23 cellular contexts compared by ENCODE assay signal in the genomic region with DNA sequence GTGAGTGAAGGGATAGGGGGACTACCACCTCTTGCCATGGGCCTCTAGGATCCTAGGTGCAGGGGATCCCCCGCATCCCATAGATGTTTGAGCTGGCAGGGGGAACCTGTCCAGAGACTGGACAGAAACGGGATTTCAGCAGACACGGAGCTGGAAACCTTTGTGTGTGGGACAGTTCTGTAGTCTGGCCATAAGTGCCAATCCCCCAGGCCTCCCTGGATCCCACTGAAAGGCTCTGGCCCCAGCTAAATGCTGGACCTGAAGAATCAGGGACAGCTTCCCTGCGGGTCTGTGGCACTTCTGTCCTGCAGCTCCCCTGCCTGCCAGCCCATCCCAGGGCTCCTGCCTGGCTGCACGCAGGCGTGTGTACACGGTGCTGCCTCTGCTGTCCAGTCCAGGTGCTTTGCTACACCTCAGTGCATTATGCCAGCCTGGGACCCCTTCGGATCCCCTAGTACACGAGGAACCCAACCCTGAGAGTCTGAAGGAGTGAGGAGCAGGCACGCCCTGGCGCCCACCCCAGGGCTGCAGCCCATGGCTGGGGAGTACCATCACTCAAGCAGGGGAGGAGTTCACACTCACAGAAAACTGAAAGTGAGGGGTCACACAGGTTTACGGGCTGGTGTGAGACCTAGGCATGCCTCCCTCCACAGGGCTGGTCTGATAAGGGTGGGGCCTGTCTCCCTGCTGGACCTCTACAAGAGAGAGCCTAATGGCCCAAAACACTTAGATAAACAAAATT.
"Had no signal": no experiment of that assay in that cellular context is flagged by ENCODE, and none has a peak within 500 bp of the region (broad histone marks: within the 10 kb centered on the region; RNA-seq: fewer than 3 reads in every experiment).

No MANE protein-coding gene starts in this region.

- H3K4me1 ChIP-seq: breast epithelium, heart left ventricle, lower lobe of right lung, sigmoid colon, tibial nerve had no signal

- H3K4me3 Mint-ChIP-seq: activated naive CD8-positive, alpha-beta T cell treated with anti-CD3 and anti-CD28 coated beads, Interleukin-2, amount 50 U/mL, for 24 hours; dendritic cell treated with granulocyte-macrophage colony-stimulating factor and Interleukin-4, amounts not matched to agents 40 ng/mL and 50 ng/mL, for 4 days; immature natural killer cell; neural crest cell; T-cell had no signal

- H3K27me3 Mint-ChIP-seq: activated naive CD8-positive, alpha-beta T cell treated with anti-CD3 and anti-CD28 coated beads, Interleukin-2, amount 50 U/mL, for 24 hours; dendritic cell treated with granulocyte-macrophage colony-stimulating factor and Interleukin-4, amounts not matched to agents 40 ng/mL and 50 ng/mL, for 4 days; T-cell had no signal

- H3K27ac ChIP-seq: breast epithelium, heart left ventricle, lower lobe of right lung, ovary, sigmoid colon, tibial nerve had no signal

- H3K36me3 Mint-ChIP-seq: immature natural killer cell, T-cell had no signal

- ATAC-seq: activated naive CD8-positive, alpha-beta T cell treated with anti-CD3 and anti-CD28 coated beads, Interleukin-2, amount 50 U/mL, for 24 hours; T-cell had no signal

- H3K9me3 ChIP-seq: lower lobe of right lung, ovary had no signal

- H3K4me1 Mint-ChIP-seq: activated naive CD8-positive, alpha-beta T cell treated with anti-CD3 and anti-CD28 coated beads, Interleukin-2, amount 50 U/mL, for 24 hours; immature natural killer cell; neural crest cell; T-cell had no signal

- H3K9me3 Mint-ChIP-seq: neural crest cell had no signal

- H3K4me3 ChIP-seq: breast epithelium, heart left ventricle, lower lobe of right lung, ovary, sigmoid colon, tibial nerve had no signal

- H3K36me3 ChIP-seq: breast epithelium, heart left ventricle, lower lobe of right lung, ovary, sigmoid colon, tibial nerve had no signal

- H3K27ac Mint-ChIP-seq: activated naive CD8-positive, alpha-beta T cell treated with anti-CD3 and anti-CD28 coated beads, Interleukin-2, amount 50 U/mL, for 24 hours; dendritic cell treated with granulocyte-macrophage colony-stimulating factor and Interleukin-4, amounts not matched to agents 40 ng/mL and 50 ng/mL, for 4 days; immature natural killer cell; T-cell had no signal

- DNase-seq: activated CD4-positive, alpha-beta T cell treated with anti-CD3 and anti-CD28 coated beads for 1 hour; activated CD4-positive, alpha-beta T cell treated with anti-CD3 and anti-CD28 coated beads, Interleukin-2, amount 50 U/mL, for 4 hours; activated naive CD4-positive, alpha-beta T cell; activated naive CD8-positive, alpha-beta T cell treated with anti-CD3 and anti-CD28 coated beads, Interleukin-2, amount 50 U/mL, for 24 hours; activated T-cell treated with anti-CD3 and anti-CD28 coated beads for 4 hours; aorta; cerebellar nuclear complex; effector memory CD4-positive, alpha-beta T cell; foreskin melanocyte; immature natural killer cell; lower lobe of right lung; midbrain; ovary; sigmoid colon; stimulated activated CD4-positive, alpha-beta T cell treated with anti-CD3 and anti-CD28 coated beads, Interleukin-1b, Interleukin-23, amount 100 ng/mL, for 48 hours; substantia nigra; T-cell; T-helper 9 cell had no signal

- H3K27me3 ChIP-seq: breast epithelium, heart left ventricle, ovary, sigmoid colon, tibial nerve had no signal
